Comparison of ENCODE assay signal across 8 cellular contexts in the genomic region with DNA sequence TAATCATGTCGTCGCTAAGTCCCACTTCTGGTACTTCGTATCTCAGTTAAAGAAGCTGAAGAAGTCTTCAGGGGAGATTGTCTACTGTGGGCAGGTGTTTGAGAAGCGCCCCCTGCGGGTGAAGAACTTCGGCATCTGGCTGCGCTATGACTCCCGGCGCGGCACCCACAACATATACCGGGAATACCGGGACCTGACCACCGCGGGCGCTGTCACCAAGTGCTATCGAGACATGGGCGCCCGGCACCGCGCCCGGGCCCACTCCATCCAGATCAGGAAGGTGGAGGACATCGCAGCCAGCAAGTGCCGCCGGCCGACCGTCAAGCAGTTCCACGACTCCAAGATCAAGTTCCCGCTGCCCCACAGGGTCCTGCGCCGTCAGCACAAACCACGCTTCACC. TPM values are rescaled to one million over a fixed set of nuclear protein-coding genes. Genes with fewer than 3 reads are reported as not detected.
A peak's percentile ranks its signal among the peaks of the same experiment; 100 is the strongest.
DNase-seq lines count a peak whose midpoint lies in the region; ATAC-seq and TF ChIP-seq lines count a peak whose summit lies in the region.

No MANE protein-coding gene starts in this region.

- H2AFZ ChIP-seq in smooth muscle cell (ENCODE audit: low read depth): no peak overlapping the region

- no peaks in the 10 kb centered on the region for H3K36me3 ChIP-seq in smooth muscle cell (ENCODE audit: low read depth)

- WGBS in smooth muscle cell (ENCODE audit: low lambda C conversion rate): 51% methylated on average over 31 of the region's 31 CpGs

- DNase-seq in activated T-cell treated with anti-CD3 and anti-CD28 coated beads for 4 hours: peak; percentile 53
- peak in 1 of 2 donors; percentile 44 for DNase-seq in foreskin fibroblast
- DNase-seq in smooth muscle cell (lab: John Stamatoyannopoulos, UW; ENCODE audit: unreplicated experiment): no peak
- DNase-seq in G401 (ENCODE audit: low spot score): no peak
- DNase-seq in inferior parietal cortex (ENCODE audit: extremely low spot score): no peak

- TF ChIP-seq RAD21 in Ishikawa (IDR thresholded peaks at IDR 0.05; ENCODE audit: low read depth): 0 out of 2 replicates have a peak, but pooled peaks have one; percentile 4

- H3K4me1 ChIP-seq in smooth muscle cell (ENCODE audit: low read depth): no peaks in the 10 kb centered on the region

- H3F3A ChIP-seq in smooth muscle cell (ENCODE audit: low read depth): no peaks in the 10 kb centered on the region

- H3K9me3 ChIP-seq in smooth muscle cell (replicated peaks; ENCODE audit: low read depth): no peaks in the 10 kb centered on the region

- peak; percentile 65 for TF ChIP-seq CTCF in 22Rv1 (IDR thresholded peaks at IDR 0.05)
- peak; percentile 29 for TF ChIP-seq CTCF in foreskin fibroblast (IDR thresholded peaks at IDR 0.05; ENCODE audit: low read depth, low read length)
- TF ChIP-seq CTCF in smooth muscle cell (IDR thresholded peaks at IDR 0.05; ENCODE audit: borderline replicate concordance, insufficient read depth, poor library complexity, severe bottlenecking): peak; percentile 42

- H4K20me1 ChIP-seq in smooth muscle cell (ENCODE audit: low read depth): no peaks in the 10 kb centered on the region

- peak overlapping the region; percentile 40 for H3K4me2 ChIP-seq in smooth muscle cell

- H3K9ac ChIP-seq in smooth muscle cell (ENCODE audit: low read depth): no peak overlapping the region

- H3K79me2 ChIP-seq in smooth muscle cell (ENCODE audit: low read depth): no peaks in the 10 kb centered on the region

- TF ChIP-seq EP300 in Ishikawa (IDR thresholded peaks at IDR 0.05; ENCODE audit: borderline replicate concordance): no peak

- in situ Hi-C loops in G401 (cut with HindIII; ENCODE audit: low sequenced_read_pairs): no loop called here

- no peak overlapping the region for H3K27ac ChIP-seq in 22Rv1
- H3K27ac ChIP-seq in smooth muscle cell (ENCODE audit: low read depth): no peak overlapping the region

- H3K4me3 ChIP-seq in foreskin fibroblast (ENCODE audit: low read depth in 1 of 2, low read length in 2 of 2) (no peak overlapping the region), smooth muscle cell (peak overlapping the region; percentile 26)

- peaks cover 33% of the 10 kb centered on the region for H3K27me3 ChIP-seq in smooth muscle cell (ENCODE audit: low read depth)

- no peak for ATAC-seq in HG03095 (IDR thresholded peaks at IDR 0.05; ENCODE audit: unreplicated experiment)

TF ChIP-seq in Ishikawa, 13 proteins besides CTCF, POLR2A, EP300 and RAD21:
- TF ChIP-seq TEAD4 (IDR thresholded peaks at IDR 0.05) (no peak), TAF1 (IDR thresholded peaks at IDR 0.05; ENCODE audit: low read depth) (no peak), EGR1 (IDR thresholded peaks at IDR 0.05) (no peak)

RNA-seq across cellular contexts. Expression of a gene that starts 11.3 kb away (rescaled TPM):
- 4.0 and 6.4 TPM in 2 replicates for total RNA-seq in smooth muscle cell
- 2.8 and 9.2 TPM in 2 replicates for polyA plus RNA-seq in smooth muscle cell
- 0.74 TPM in 1 of 2 replicates, not detected in the other for total RNA-seq in G401 (2014; rRNA removed; shearing (Covaris generic))

RNA-seq across cellular contexts. Expression of a gene that starts 15.3 kb away (rescaled TPM):
- total RNA-seq in smooth muscle cell: 3.0 and 4.7 TPM in 2 replicates
- 7.2 and 11.3 TPM in 2 replicates for polyA plus RNA-seq in smooth muscle cell
- total RNA-seq in G401 (2014; rRNA removed; shearing (Covaris generic)): 0.20 and 2.5 TPM in 2 replicates

RNA-seq across cellular contexts. Expression of a gene that starts 25.5 kb away (rescaled TPM):
- total RNA-seq in smooth muscle cell: 42.6 and 45.2 TPM in 2 replicates
- 98.1 and 128 TPM in 2 replicates for polyA plus RNA-seq in smooth muscle cell
- 13.1 and 14.5 TPM in 2 replicates for total RNA-seq in G401 (2014; rRNA removed; shearing (Covaris generic))
